16 cellular contexts compared by ENCODE assay signal in genomic region chr10:75406158-75407065, GRCh38. TPM values are rescaled to one million over a fixed set of nuclear protein-coding genes. Genes with fewer than 3 reads are reported as not detected.
DNase-seq lines count a peak whose midpoint lies in the region; ATAC-seq, FAIRE-seq and TF ChIP-seq lines count a peak whose summit lies in the region.
"Had no signal": no experiment of that assay in that cellular context is flagged by ENCODE, and none has a peak within 500 bp of the region (broad histone marks: within the 10 kb centered on the region; RNA-seq: fewer than 3 reads in every experiment).

No MANE protein-coding gene starts in this region.

- no TSS peak for BruUV-seq in HepG2 (replicated peaks; lab: Mats Ljungman, UMichigan)

- intact Hi-C loops in HepG2 (cut with micrococcal nuclease; ENCODE audit: unreplicated experiment) (loop anchor here (5.0 to 10.0 kb wide), 3 partner anchors 198 to 1141 kb away; no protein-coding TSS in a partner anchor), right lobe of liver (cut with DNase I) (loop anchor here (10.0 kb wide), 2 partner anchors 188 to 498 kb away; no protein-coding TSS in a partner anchor)

- POLR2A ChIA-PET in HepG2 (lab: Yijun Ruan, JAX): interaction anchor here (1.3 to 8.4 kb wide), 3 partner anchors 27 to 627 kb away, joined by 3 to 219 read pairs (median 3); partner anchors contain the start of gene LRMDA

- H3K36me3 Mint-ChIP-seq in endodermal cell (ENCODE audit: low read depth) (no peaks in the 10 kb centered on the region), nephron (ENCODE audit: low read depth) (no peaks in the 10 kb centered on the region)

- no peak for FAIRE-seq in HepG2 (lab: Jason Lieb, UNC)
- FAIRE-seq: islet of Langerhans had no signal

- peaks cover 20% of the 10 kb centered on the region for H3K4me1 ChIP-seq in HepG2 (ENCODE audit: insufficient read depth, low read length)
- H3K4me1 ChIP-seq in right lobe of liver: no peaks in the 10 kb centered on the region
- peaks cover 5% of the 10 kb centered on the region for H3K4me1 ChIP-seq in endodermal cell (ENCODE audit: control insufficient read depth, insufficient read depth, low read length)

- no peak overlapping the region for H2AFZ ChIP-seq in HepG2 (ENCODE audit: low read length)

- no peak for TF ChIP-seq RAD21 in HepG2 (CRISPR knock-in tag; IDR thresholded peaks at IDR 0.05)

- no peak for TF ChIP-seq CTCF in HepG2 (CRISPR knock-in tag; IDR thresholded peaks at IDR 0.05)
- no peak for TF ChIP-seq CTCF in right lobe of liver (IDR thresholded peaks at IDR 0.05)
- no peak for TF ChIP-seq CTCF in endodermal cell (conservative IDR thresholded peaks at IDR 0.05)
- TF ChIP-seq CTCF in nephron (IDR thresholded peaks at IDR 0.05; ENCODE audit: unreplicated experiment in 3 of 3): no peak

- H3K27me3 Mint-ChIP-seq in endodermal cell (ENCODE audit: insufficient read depth) (peaks cover 88% of the 10 kb centered on the region), nephron (ENCODE audit: low read depth) (peaks cover 36% of the 10 kb centered on the region)

- H3K9me3 ChIP-seq in HepG2 (ENCODE audit: low read length): no peaks in the 10 kb centered on the region
- no peaks in the 10 kb centered on the region for H3K9me3 ChIP-seq in right lobe of liver
- H3K9me3 ChIP-seq in endodermal cell (ENCODE audit: control insufficient read depth, low read length): no peaks in the 10 kb centered on the region
- H3K9me3 ChIP-seq: thoracic aorta had no signal

- in situ Hi-C loops in HepG2 (cut with HindIII; ENCODE audit: extremely low pct_ligation_motif_present, low pct_unique_long_range_greater_than_20kb): no loop called here

- CTCF ChIA-PET in HepG2 (lab: Yijun Ruan, JAX; ENCODE audit: low intra/inter-chr PET ratio, low total read pairs): no interaction called here

- ATAC-seq in HepG2: no peak
- ATAC-seq in right lobe of liver: no peak
- no peak for ATAC-seq in stimulated activated naive CD8-positive, alpha-beta T cell treated with anti-CD3 and anti-CD28 coated beads, Interleukin-15, Interleukin-2, amounts not matched to agents 100 U/mL and 50 U/mL, for 24 hours

- H3K27ac Mint-ChIP-seq in endodermal cell (no peak overlapping the region), nephron (peak overlapping the region; percentile 90 to 96 (median 92))
- H3K27ac Mint-ChIP-seq: activated naive CD4-positive, alpha-beta T cell treated with anti-CD3 and anti-CD28 coated beads for 36 hours had no signal

- no peak for TF ChIP-seq POLR2A in HepG2 (IDR thresholded peaks at IDR 0.05; ENCODE audit: insufficient read depth in 1 of 2, low read depth in 2 of 2, low read length in 2 of 2)
- no peak for TF ChIP-seq POLR2A in right lobe of liver (IDR thresholded peaks at IDR 0.05)

- H4K20me1 ChIP-seq in HepG2 (ENCODE audit: insufficient read depth, low read length): no peaks in the 10 kb centered on the region

- H3K4me2 ChIP-seq in HepG2 (ENCODE audit: low read depth, low read length): peak overlapping the region; percentile 99

- TF ChIP-seq EP300 in HepG2 (IDR thresholded peaks at IDR 0.05; ENCODE audit: low read depth in 2 of 2, low read length in 2 of 2) (no peak), HepG2 (CRISPR knock-in tag; IDR thresholded peaks at IDR 0.05; ENCODE audit: borderline replicate concordance) (no peak)

- H3K27me3 ChIP-seq in HepG2 (ENCODE audit: control insufficient read depth in 1 of 2, insufficient read depth in 2 of 2, low read length in 2 of 2) (no peaks in the 10 kb centered on the region; a peak in 1 of 5 replicates), right lobe of liver (no peaks in the 10 kb centered on the region), endodermal cell (ENCODE audit: control insufficient read depth, insufficient read depth, low read length, poor library complexity, severe bottlenecking) (peaks cover 83% of the 10 kb centered on the region)

- no peak overlapping the region for H3K4me3 ChIP-seq in HepG2 (replicated peaks in 1 of 3; ENCODE audit: insufficient read depth in 1 of 3, low read depth in 2 of 3, low read length in 3 of 3)
- H3K4me3 ChIP-seq in right lobe of liver: no peak overlapping the region
- H3K4me3 ChIP-seq in endodermal cell (ENCODE audit: low read length): no peak overlapping the region

- H3K27ac ChIP-seq in HepG2 (ENCODE audit: extremely low read length, insufficient read depth, low read length) (no peak overlapping the region), right lobe of liver (no peak overlapping the region), endodermal cell (ENCODE audit: low read depth, low read length) (no peak overlapping the region)

- H3K4me3 Mint-ChIP-seq in endodermal cell (no peak overlapping the region), nephron (peak overlapping the region; percentile 83 to 87 (median 87))

- H3K9me3 Mint-ChIP-seq in endodermal cell (no peaks in the 10 kb centered on the region), nephron (no peaks in the 10 kb centered on the region)
- H3K9me3 Mint-ChIP-seq: activated naive CD4-positive, alpha-beta T cell treated with anti-CD3 and anti-CD28 coated beads for 36 hours had no signal

- peaks cover 0 to 5% of the 10 kb centered on the region in 2 experiments; a peak in 1 of 5 replicates for H3K36me3 ChIP-seq in HepG2 (replicated peaks in 1 of 2; ENCODE audit: control insufficient read depth in 1 of 2, insufficient read depth in 2 of 2, low read length in 2 of 2)
- H3K36me3 ChIP-seq in right lobe of liver: no peaks in the 10 kb centered on the region
- H3K36me3 ChIP-seq in endodermal cell (ENCODE audit: control insufficient read depth, insufficient read depth, low read length): no peaks in the 10 kb centered on the region
- H3K36me3 ChIP-seq: thoracic aorta had no signal

- H3K4me1 Mint-ChIP-seq in endodermal cell (peaks cover 40% of the 10 kb centered on the region), nephron (peaks cover 38% of the 10 kb centered on the region)

- H3K9ac ChIP-seq in HepG2 (ENCODE audit: insufficient read depth, low read depth, low read length): no peak overlapping the region
- H3K9ac ChIP-seq in endodermal cell (ENCODE audit: extremely low read depth, low read length, poor library complexity, severe bottlenecking): no peak overlapping the region

- H3K79me2 ChIP-seq in HepG2 (ENCODE audit: insufficient read depth, low read length): peaks cover 21% of the 10 kb centered on the region

- WGBS in HepG2 (ENCODE audit: low lambda C conversion rate): 94% methylated on average over 27 of the region's 38 CpGs
- 92% methylated on average over 20 of the region's 38 CpGs for WGBS in right lobe of liver (ENCODE audit: insufficient coverage, low coverage, low lambda C conversion rate, missing lambda C conversion rate)
- 11 to 14% methylated on average over 17 to 38 of the region's 38 CpGs for WGBS in endodermal cell (ENCODE audit: insufficient coverage in 1 of 2, insufficient read length in 1 of 2), 2 experiments

- DNase-seq in HepG2 (ENCODE audit: low spot score): no peak
- no peak for DNase-seq in right lobe of liver
- peak; percentile 71 for DNase-seq in endodermal cell
- no peak for DNase-seq in epidermal melanocyte (ENCODE audit: insufficient read length, low spot score)
- no peak for DNase-seq in NCI-H2227 (lab: John Stamatoyannopoulos, UW; ENCODE audit: unreplicated experiment)
- DNase-seq in stimulated activated naive CD8-positive, alpha-beta T cell treated with anti-CD3 and anti-CD28 coated beads, Interleukin-15, Interleukin-2, amounts not matched to agents 100 U/mL and 50 U/mL, for 24 hours: no peak
- DNase-seq in AG08395 (ENCODE audit: low spot score): no peak
- DNase-seq: ACHN; activated naive CD4-positive, alpha-beta T cell treated with anti-CD3 and anti-CD28 coated beads for 36 hours; NCI-H82; Right ventricle myocardium superior; T-helper 9 cell had no signal

RNA-seq across cellular contexts. Expression of gene ZNF503, which starts 4.8 kb away (rescaled TPM):
- total RNA-seq in HepG2 (2016; rRNA removed; fragmentation: Illumina TruSeq; extraction: Trizol): 5.8 and 8.3 TPM in 2 replicates
- 1.8 and 1.9 TPM in 2 replicates for total RNA-seq in HepG2 (2016; cell fraction: cytosol; rRNA removed; fragmentation: Illumina TruSeq; extraction: Trizol; ENCODE audit: low read depth)
- 5.6 and 8.5 TPM in 2 replicates for total RNA-seq in HepG2 (2016; cell fraction: insoluble cytoplasmic fraction; rRNA removed; fragmentation: Illumina TruSeq; extraction: Trizol)
- 6.0 and 6.3 TPM in 2 replicates for total RNA-seq in HepG2 (2016; cell fraction: membrane; rRNA removed; fragmentation: Illumina TruSeq; extraction: Trizol)
- 8.7 TPM in 2 replicates for total RNA-seq in HepG2 (2016; cell fraction: nucleus; rRNA removed; fragmentation: Illumina TruSeq; extraction: Trizol)
- 2.7 and 4.0 TPM in 2 replicates for polyA plus RNA-seq in HepG2 (2011; rRNA removed)
- polyA plus RNA-seq in HepG2 (2011; cell fraction: cytosol; rRNA removed): 2.4 and 4.0 TPM in 2 replicates
- polyA plus RNA-seq in HepG2 (2011; cell fraction: nucleus; rRNA removed): 15.1 and 19.3 TPM in 2 replicates
- 9.8 and 13.3 TPM in 2 replicates for polyA plus RNA-seq in HepG2 (2012)
- polyA plus RNA-seq in HepG2 (2016; cell fraction: cytosol; fragmentation: Illumina TruSeq; extraction: Trizol; ENCODE audit: low read depth): 1.3 and 1.4 TPM in 2 replicates
- 13.9 and 16.9 TPM in 2 replicates for polyA plus RNA-seq in HepG2 (2016; cell fraction: insoluble cytoplasmic fraction; fragmentation: Illumina TruSeq; extraction: Trizol; ENCODE audit: low read depth)
- polyA plus RNA-seq in HepG2 (2016; cell fraction: membrane; fragmentation: Illumina TruSeq; extraction: Trizol; ENCODE audit: low read depth): 4.1 and 4.2 TPM in 2 replicates
- polyA plus RNA-seq in HepG2 (2016; cell fraction: nucleus; fragmentation: Illumina TruSeq; extraction: Trizol; ENCODE audit: insufficient read depth, low read depth): 25.1 and 25.7 TPM in 2 replicates
- polyA minus RNA-seq in HepG2 (2011; rRNA and poly(A)+ RNA removed; ENCODE audit: low replicate concordance): 1.0 and 15.3 TPM in 2 replicates
- 10.1 and 11.8 TPM in 2 replicates for polyA minus RNA-seq in HepG2 (2011; cell fraction: cytosol; rRNA and poly(A)+ RNA removed)
- 7.0 and 10.7 TPM in 2 replicates for polyA minus RNA-seq in HepG2 (2011; cell fraction: nucleus; rRNA and poly(A)+ RNA removed)
- 1 to 10 TPM; 2.9 to 7.1 (median 5.4) TPM for total RNA-seq in right lobe of liver
- 1 to 10 TPM in 1 of 2 donors, under 1 TPM in 1; 0.40 to 1.1 TPM for total RNA-seq in endodermal cell
- polyA plus RNA-seq in endodermal cell (2013, experiment 1 of 2): 67.9 TPM
- 68.5 TPM for polyA plus RNA-seq in endodermal cell (2013, experiment 2 of 2)

RNA-seq across cellular contexts. Expression of gene LRMDA, which starts 25.0 kb away (rescaled TPM):
- total RNA-seq in HepG2 (2016; rRNA removed; fragmentation: Illumina TruSeq; extraction: Trizol) (19.3 and 22.0 TPM in 2 replicates), right lobe of liver (10 to 100 TPM in 5 of 6 experiments, 1 to 10 TPM in 1; 9.9 to 19.9 (median 16.3) TPM), endodermal cell (1 to 10 TPM; 1.7 to 5.1 TPM)
- 70.4 and 78.7 TPM in 2 replicates for total RNA-seq in HepG2 (2016; cell fraction: cytosol; rRNA removed; fragmentation: Illumina TruSeq; extraction: Trizol; ENCODE audit: low read depth)
- total RNA-seq in HepG2 (2016; cell fraction: insoluble cytoplasmic fraction; rRNA removed; fragmentation: Illumina TruSeq; extraction: Trizol): 20.0 and 23.4 TPM in 2 replicates
- 36.7 and 40.7 TPM in 2 replicates for total RNA-seq in HepG2 (2016; cell fraction: membrane; rRNA removed; fragmentation: Illumina TruSeq; extraction: Trizol)
- 27.3 and 38.1 TPM in 2 replicates for total RNA-seq in HepG2 (2016; cell fraction: nucleus; rRNA removed; fragmentation: Illumina TruSeq; extraction: Trizol)
- 13.4 and 17.7 TPM in 2 replicates for polyA plus RNA-seq in HepG2 (2011; rRNA removed)
- polyA plus RNA-seq in HepG2 (2011; cell fraction: cytosol; rRNA removed): 18.1 and 21.4 TPM in 2 replicates
- 10.7 and 11.9 TPM in 2 replicates for polyA plus RNA-seq in HepG2 (2011; cell fraction: nucleus; rRNA removed)
- polyA plus RNA-seq in HepG2 (2012): 14.6 and 23.3 TPM in 2 replicates
- 51.8 and 58.1 TPM in 2 replicates for polyA plus RNA-seq in HepG2 (2016; cell fraction: cytosol; fragmentation: Illumina TruSeq; extraction: Trizol; ENCODE audit: low read depth)
- polyA plus RNA-seq in HepG2 (2016; cell fraction: insoluble cytoplasmic fraction; fragmentation: Illumina TruSeq; extraction: Trizol; ENCODE audit: low read depth): 25.9 and 29.7 TPM in 2 replicates
- polyA plus RNA-seq in HepG2 (2016; cell fraction: membrane; fragmentation: Illumina TruSeq; extraction: Trizol; ENCODE audit: low read depth): 28.6 and 35.5 TPM in 2 replicates
- polyA plus RNA-seq in HepG2 (2016; cell fraction: nucleus; fragmentation: Illumina TruSeq; extraction: Trizol; ENCODE audit: insufficient read depth, low read depth): 9.9 and 22.8 TPM in 2 replicates
- 4.1 and 25.5 TPM in 2 replicates for polyA minus RNA-seq in HepG2 (2011; rRNA and poly(A)+ RNA removed; ENCODE audit: low replicate concordance)
- polyA minus RNA-seq in HepG2 (2011; cell fraction: cytosol; rRNA and poly(A)+ RNA removed): 5.1 and 7.5 TPM in 2 replicates
- 58.6 and 83.8 TPM in 2 replicates for polyA minus RNA-seq in HepG2 (2011; cell fraction: nucleus; rRNA and poly(A)+ RNA removed)
- polyA plus RNA-seq in endodermal cell (2013, experiment 1 of 2): 1.5 TPM
- polyA plus RNA-seq in endodermal cell (2013, experiment 2 of 2): 0.66 TPM
- total RNA-seq: activated CD8-positive, alpha-beta memory T cell treated with anti-CD3 and anti-CD28 coated beads for 36 hours; activated naive CD4-positive, alpha-beta T cell treated with anti-CD3 and anti-CD28 coated beads for 36 hours had no signal
